In genomic region chr5:135394095-135394494, GRCh38 we compare ENCODE assay signal across 27 cellular contexts. TPM values are rescaled to one million over a fixed set of nuclear protein-coding genes. Genes with fewer than 3 reads are reported as not detected.
A peak's percentile ranks its signal among the peaks of the same experiment; 100 is the strongest.
DNase-seq lines count a peak whose midpoint lies in the region; ATAC-seq and TF ChIP-seq lines count a peak whose summit lies in the region.
"Had no signal": no experiment of that assay in that cellular context is flagged by ENCODE, and none has a peak within 500 bp of the region (broad histone marks: within the 10 kb centered on the region; RNA-seq: fewer than 3 reads in every experiment).

No MANE protein-coding gene starts in this region.

- H4K20me1 ChIP-seq in fibroblast of lung (ENCODE audit: control insufficient read depth, extremely low read depth, insufficient read depth, low read length) = no peaks in the 10 kb centered on the region

- peaks cover 96% of the 10 kb centered on the region for H3K79me2 ChIP-seq in fibroblast of lung (ENCODE audit: control insufficient read depth, insufficient read depth, low read length)

- H3K9me3 Mint-ChIP-seq in activated T-cell treated with anti-CD3 and anti-CD28 coated beads, Interleukin-2, amount 50 U/mL, for 24 hours = no peaks in the 10 kb centered on the region
- no peaks in the 10 kb centered on the region for H3K9me3 Mint-ChIP-seq in IgD-negative memory B cell
- H3K9me3 Mint-ChIP-seq: naive thymus-derived CD8-positive, alpha-beta T cell had no signal

- no peak for TF ChIP-seq POLR2A in gastrocnemius medialis (IDR thresholded peaks at IDR 0.05)

- peaks cover 86% of the 10 kb centered on the region for H3K4me1 Mint-ChIP-seq in activated T-cell treated with anti-CD3 and anti-CD28 coated beads, Interleukin-2, amount 50 U/mL, for 24 hours (ENCODE audit: low read depth)
- peaks cover 29 to 56% (median 52%) of the 10 kb centered on the region in 3 donors for H3K4me1 Mint-ChIP-seq in IgD-negative memory B cell

- in situ Hi-C loops in gastrocnemius medialis (cut with MboI; ENCODE audit: low sequenced_read_pairs in 4 of 4) = no loop called here

- no peaks in the 10 kb centered on the region for H3K27me3 Mint-ChIP-seq in activated T-cell treated with anti-CD3 and anti-CD28 coated beads, Interleukin-2, amount 50 U/mL, for 24 hours
- peaks cover 2% of the 10 kb centered on the region for H3K27me3 Mint-ChIP-seq in IgD-negative memory B cell
- H3K27me3 Mint-ChIP-seq: activated CD8-positive, alpha-beta memory T cell treated with anti-CD3 and anti-CD28 coated beads, Interleukin-2, amount 10 ng/mL, durations not matched to agents 7 days and 5 days; naive thymus-derived CD8-positive, alpha-beta T cell had no signal

- no peak overlapping the region for H2AFZ ChIP-seq in fibroblast of lung (ENCODE audit: low read length)

- intact Hi-C loops in gastrocnemius medialis (cut with DNase I; ENCODE audit: low total_unique reads) = loop anchor here (10.0 kb wide), 1 partner anchor 149 kb away; no protein-coding TSS in a partner anchor

- TF ChIP-seq CTCF in fibroblast of lung (conservative IDR thresholded peaks at IDR 0.05 in 1 of 2, IDR thresholded peaks at IDR 0.05 in 1 of 2; ENCODE audit: low read depth in 1 of 2, low read length in 2 of 2) (no peak), gastrocnemius medialis (IDR thresholded peaks at IDR 0.05 in 4 of 5, conservative IDR thresholded peaks at IDR 0.05 in 1 of 5) (no peak)

- peaks cover 37% of the 10 kb centered on the region for H3K4me1 ChIP-seq in fibroblast of lung (ENCODE audit: control insufficient read depth, extremely low read depth, insufficient read depth, low read length)
- peaks cover 67 to 78% of the 10 kb centered on the region in 2 donors for H3K4me1 ChIP-seq in gastrocnemius medialis

- H3K36me3 Mint-ChIP-seq in activated T-cell treated with anti-CD3 and anti-CD28 coated beads, Interleukin-2, amount 50 U/mL, for 24 hours (ENCODE audit: low read depth) = peaks cover 85% of the 10 kb centered on the region
- H3K36me3 Mint-ChIP-seq in IgD-negative memory B cell = peaks cover 8% of the 10 kb centered on the region

- no peak for DNase-seq in activated T-cell treated with anti-CD3 and anti-CD28 coated beads, Interleukin-2, amount 50 U/mL, for 24 hours
- DNase-seq in activated T-cell treated with anti-CD3 and anti-CD28 coated beads for 4 hours = no peak
- DNase-seq in fibroblast of lung (ENCODE audit: low read depth in 2 of 2) = no peak
- no peak for DNase-seq in gastrocnemius medialis
- DNase-seq: activated CD4-positive, CD25-positive, alpha-beta regulatory T cell treated with anti-CD3 and anti-CD28 coated beads, Interleukin-2, amount 50 U/mL, for 72 hours; activated CD8-positive, alpha-beta memory T cell treated with anti-CD3 and anti-CD28 coated beads, Interleukin-2, amount 10 ng/mL, durations not matched to agents 7 days and 5 days; activated gamma-delta T cell treated with Interleukin-2 at 50 U/mL for 16 hours; anterior cingulate cortex; cerebellar nuclear complex; DMS153; effector CD8-positive, alpha-beta T cell; KG1; naive thymus-derived CD8-positive, alpha-beta T cell; NCI-H2029 treated with DMSO at 0.1 percent for 48 hours; Peyer's patch; stimulated activated CD4-positive, alpha-beta T cell treated with anti-CD3 and anti-CD28 coated beads, Interleukin-4, amount 100 ng/mL, for 1 hour had no signal

- no peak for ATAC-seq in gastrocnemius medialis
- no peak for ATAC-seq in HG03520 (IDR thresholded peaks at IDR 0.05; ENCODE audit: unreplicated experiment)
- no peak for ATAC-seq in HG03432 (IDR thresholded peaks at IDR 0.05; ENCODE audit: unreplicated experiment)
- ATAC-seq in GM18867 (IDR thresholded peaks at IDR 0.05; ENCODE audit: unreplicated experiment) = no peak
- ATAC-seq: activated CD8-positive, alpha-beta memory T cell treated with anti-CD3 and anti-CD28 coated beads, Interleukin-2, amount 10 ng/mL, durations not matched to agents 7 days and 5 days; esophagus mucosa; naive thymus-derived CD8-positive, alpha-beta T cell; SK-N-SH treated with all-trans-retinoic acid at 6 μM for 48 hours had no signal

- H3K9ac ChIP-seq in fibroblast of lung (ENCODE audit: insufficient read depth, low read length) = no peak overlapping the region

- no peaks in the 10 kb centered on the region for H3K9me3 ChIP-seq in fibroblast of lung (ENCODE audit: control insufficient read depth, insufficient read depth, low read depth, low read length)
- no peaks in the 10 kb centered on the region for H3K9me3 ChIP-seq in gastrocnemius medialis
- H3K9me3 ChIP-seq: Peyer's patch had no signal

- H3K4me3 ChIP-seq in fibroblast of lung (replicated peaks in 1 of 4; ENCODE audit: control extremely low read depth in 1 of 4, insufficient read depth in 1 of 4, low read depth in 3 of 4, low read length in 4 of 4) (no peak overlapping the region), gastrocnemius medialis (no peak overlapping the region)
- H3K4me3 ChIP-seq: Peyer's patch had no signal

- H3K36me3 ChIP-seq in fibroblast of lung (ENCODE audit: control insufficient read depth, insufficient read depth, low read length) (peaks cover 2% of the 10 kb centered on the region), gastrocnemius medialis (peaks cover 0 to 2% of the 10 kb centered on the region in 2 donors)

- H3K4me2 ChIP-seq in fibroblast of lung (ENCODE audit: extremely low read depth, insufficient read depth, low read length) = no peak overlapping the region

- H3K27me3 ChIP-seq in fibroblast of lung (ENCODE audit: control insufficient read depth, insufficient read depth, low read length) = no peaks in the 10 kb centered on the region
- H3K27me3 ChIP-seq in gastrocnemius medialis = no peaks in the 10 kb centered on the region
- H3K27me3 ChIP-seq: Peyer's patch had no signal

- H3K27ac ChIP-seq in fibroblast of lung (ENCODE audit: insufficient read depth, low read length) = peak overlapping the region; percentile 6
- H3K27ac ChIP-seq in gastrocnemius medialis = peak overlapping the region in 3 of 4 donors; percentile 9 to 81 (median 32)
- H3K27ac ChIP-seq: C4-2B had no signal

- peak overlapping the region; percentile 41 for H3K27ac Mint-ChIP-seq in activated T-cell treated with anti-CD3 and anti-CD28 coated beads, Interleukin-2, amount 50 U/mL, for 24 hours
- peak overlapping the region in 2 of 3 donors; percentile 12 to 80 for H3K27ac Mint-ChIP-seq in IgD-negative memory B cell
- H3K27ac Mint-ChIP-seq: activated CD8-positive, alpha-beta memory T cell treated with anti-CD3 and anti-CD28 coated beads, Interleukin-2, amount 10 ng/mL, durations not matched to agents 7 days and 5 days had no signal

- H3K4me3 Mint-ChIP-seq in activated T-cell treated with anti-CD3 and anti-CD28 coated beads, Interleukin-2, amount 50 U/mL, for 24 hours = no peak overlapping the region
- no peak overlapping the region for H3K4me3 Mint-ChIP-seq in IgD-negative memory B cell
- H3K4me3 Mint-ChIP-seq: activated CD8-positive, alpha-beta memory T cell treated with anti-CD3 and anti-CD28 coated beads, Interleukin-2, amount 10 ng/mL, durations not matched to agents 7 days and 5 days had no signal

RNA-seq across cellular contexts. Expression of gene MACROH2A1, which starts 4.9 kb away (rescaled TPM):
- polyA plus RNA-seq in IgD-negative memory B cell = 121 TPM
- 154 and 191 TPM in 2 replicates for total RNA-seq in fibroblast of lung
- polyA plus RNA-seq in fibroblast of lung = 95.6 and 128 TPM in 2 replicates
- polyA plus RNA-seq in fibroblast of lung (2012) = 82.3 and 119 TPM in 2 replicates
- polyA minus RNA-seq in fibroblast of lung (ENCODE audit: low replicate concordance) = 56.9 and 95.6 TPM in 2 replicates
- 100 to 1,000 TPM; 104 to 167 (median 136) TPM for total RNA-seq in gastrocnemius medialis

RNA-seq across cellular contexts. Expression of gene DCANP1, which starts 53.1 kb away (rescaled TPM):
- not detected for polyA plus RNA-seq in IgD-negative memory B cell
- not detected in 2 replicates for total RNA-seq in fibroblast of lung
- polyA plus RNA-seq in fibroblast of lung = not detected in 2 replicates
- polyA plus RNA-seq in fibroblast of lung (2012) = not detected in 2 replicates
- polyA minus RNA-seq in fibroblast of lung (ENCODE audit: low replicate concordance) = 0.52 TPM in 1 of 2 replicates, not detected in the other
- not detected for total RNA-seq in gastrocnemius medialis
- total RNA-seq: activated CD8-positive, alpha-beta memory T cell treated with anti-CD3 and anti-CD28 coated beads, Interleukin-2, amount 10 ng/mL, durations not matched to agents 7 days and 5 days; esophagus mucosa; glomerular endothelial cell; lower leg skin; naive thymus-derived CD8-positive, alpha-beta T cell; posterior vena cava; skeletal muscle tissue had no signal
- polyA plus RNA-seq: naive thymus-derived CD8-positive, alpha-beta T cell had no signal

RNA-seq across cellular contexts. Expression of gene TIFAB, which starts 58.1 kb away (rescaled TPM):
- not detected for polyA plus RNA-seq in IgD-negative memory B cell
- not detected in 2 replicates for total RNA-seq in fibroblast of lung
- polyA plus RNA-seq in fibroblast of lung = not detected in 2 replicates
- polyA plus RNA-seq in fibroblast of lung (2012) = not detected in 2 replicates
- polyA minus RNA-seq in fibroblast of lung (ENCODE audit: low replicate concordance) = not detected in 2 replicates
- total RNA-seq in gastrocnemius medialis = not detected
- total RNA-seq: activated CD8-positive, alpha-beta memory T cell treated with anti-CD3 and anti-CD28 coated beads, Interleukin-2, amount 10 ng/mL, durations not matched to agents 7 days and 5 days; esophagus mucosa; glomerular endothelial cell; naive thymus-derived CD8-positive, alpha-beta T cell; posterior vena cava had no signal
- polyA plus RNA-seq: naive thymus-derived CD8-positive, alpha-beta T cell had no signal
